In the genomic region with DNA sequence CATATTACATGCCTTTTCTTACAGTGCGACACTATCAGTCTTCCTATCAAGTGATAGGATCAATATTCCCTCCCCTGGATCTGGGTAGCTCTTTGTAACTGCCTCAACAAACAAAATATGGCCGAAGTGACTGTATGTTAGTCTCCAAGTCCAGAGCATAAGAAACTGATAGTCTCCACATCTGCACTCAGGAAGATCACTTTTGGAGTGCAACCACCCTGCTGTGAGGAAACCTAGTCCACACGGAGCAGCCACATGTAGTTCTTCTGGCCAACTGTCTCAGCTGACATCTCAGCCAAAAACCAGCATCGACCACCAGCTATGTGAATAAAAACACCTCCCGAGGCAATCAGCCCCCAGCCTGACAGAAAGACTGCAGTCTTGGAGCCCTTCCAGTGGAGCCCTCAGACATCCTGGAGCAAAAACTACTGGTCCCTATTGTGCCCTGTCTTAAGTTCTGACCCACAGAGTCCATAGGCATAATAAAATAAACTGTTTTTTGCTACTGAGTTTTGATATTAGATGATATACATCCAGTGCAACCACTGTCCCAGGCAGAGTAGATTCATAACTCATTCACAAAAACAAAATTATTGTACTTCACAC, we compare ENCODE assay signal across 1 cellular context.
TF ChIP-seq lines count a peak whose summit lies in the region.

No MANE protein-coding gene starts in this region.

TF ChIP-seq in GM23338, 12 proteins besides CTCF, POLR2A, EP300 and RAD21:
- TF ChIP-seq, protein P1, sequence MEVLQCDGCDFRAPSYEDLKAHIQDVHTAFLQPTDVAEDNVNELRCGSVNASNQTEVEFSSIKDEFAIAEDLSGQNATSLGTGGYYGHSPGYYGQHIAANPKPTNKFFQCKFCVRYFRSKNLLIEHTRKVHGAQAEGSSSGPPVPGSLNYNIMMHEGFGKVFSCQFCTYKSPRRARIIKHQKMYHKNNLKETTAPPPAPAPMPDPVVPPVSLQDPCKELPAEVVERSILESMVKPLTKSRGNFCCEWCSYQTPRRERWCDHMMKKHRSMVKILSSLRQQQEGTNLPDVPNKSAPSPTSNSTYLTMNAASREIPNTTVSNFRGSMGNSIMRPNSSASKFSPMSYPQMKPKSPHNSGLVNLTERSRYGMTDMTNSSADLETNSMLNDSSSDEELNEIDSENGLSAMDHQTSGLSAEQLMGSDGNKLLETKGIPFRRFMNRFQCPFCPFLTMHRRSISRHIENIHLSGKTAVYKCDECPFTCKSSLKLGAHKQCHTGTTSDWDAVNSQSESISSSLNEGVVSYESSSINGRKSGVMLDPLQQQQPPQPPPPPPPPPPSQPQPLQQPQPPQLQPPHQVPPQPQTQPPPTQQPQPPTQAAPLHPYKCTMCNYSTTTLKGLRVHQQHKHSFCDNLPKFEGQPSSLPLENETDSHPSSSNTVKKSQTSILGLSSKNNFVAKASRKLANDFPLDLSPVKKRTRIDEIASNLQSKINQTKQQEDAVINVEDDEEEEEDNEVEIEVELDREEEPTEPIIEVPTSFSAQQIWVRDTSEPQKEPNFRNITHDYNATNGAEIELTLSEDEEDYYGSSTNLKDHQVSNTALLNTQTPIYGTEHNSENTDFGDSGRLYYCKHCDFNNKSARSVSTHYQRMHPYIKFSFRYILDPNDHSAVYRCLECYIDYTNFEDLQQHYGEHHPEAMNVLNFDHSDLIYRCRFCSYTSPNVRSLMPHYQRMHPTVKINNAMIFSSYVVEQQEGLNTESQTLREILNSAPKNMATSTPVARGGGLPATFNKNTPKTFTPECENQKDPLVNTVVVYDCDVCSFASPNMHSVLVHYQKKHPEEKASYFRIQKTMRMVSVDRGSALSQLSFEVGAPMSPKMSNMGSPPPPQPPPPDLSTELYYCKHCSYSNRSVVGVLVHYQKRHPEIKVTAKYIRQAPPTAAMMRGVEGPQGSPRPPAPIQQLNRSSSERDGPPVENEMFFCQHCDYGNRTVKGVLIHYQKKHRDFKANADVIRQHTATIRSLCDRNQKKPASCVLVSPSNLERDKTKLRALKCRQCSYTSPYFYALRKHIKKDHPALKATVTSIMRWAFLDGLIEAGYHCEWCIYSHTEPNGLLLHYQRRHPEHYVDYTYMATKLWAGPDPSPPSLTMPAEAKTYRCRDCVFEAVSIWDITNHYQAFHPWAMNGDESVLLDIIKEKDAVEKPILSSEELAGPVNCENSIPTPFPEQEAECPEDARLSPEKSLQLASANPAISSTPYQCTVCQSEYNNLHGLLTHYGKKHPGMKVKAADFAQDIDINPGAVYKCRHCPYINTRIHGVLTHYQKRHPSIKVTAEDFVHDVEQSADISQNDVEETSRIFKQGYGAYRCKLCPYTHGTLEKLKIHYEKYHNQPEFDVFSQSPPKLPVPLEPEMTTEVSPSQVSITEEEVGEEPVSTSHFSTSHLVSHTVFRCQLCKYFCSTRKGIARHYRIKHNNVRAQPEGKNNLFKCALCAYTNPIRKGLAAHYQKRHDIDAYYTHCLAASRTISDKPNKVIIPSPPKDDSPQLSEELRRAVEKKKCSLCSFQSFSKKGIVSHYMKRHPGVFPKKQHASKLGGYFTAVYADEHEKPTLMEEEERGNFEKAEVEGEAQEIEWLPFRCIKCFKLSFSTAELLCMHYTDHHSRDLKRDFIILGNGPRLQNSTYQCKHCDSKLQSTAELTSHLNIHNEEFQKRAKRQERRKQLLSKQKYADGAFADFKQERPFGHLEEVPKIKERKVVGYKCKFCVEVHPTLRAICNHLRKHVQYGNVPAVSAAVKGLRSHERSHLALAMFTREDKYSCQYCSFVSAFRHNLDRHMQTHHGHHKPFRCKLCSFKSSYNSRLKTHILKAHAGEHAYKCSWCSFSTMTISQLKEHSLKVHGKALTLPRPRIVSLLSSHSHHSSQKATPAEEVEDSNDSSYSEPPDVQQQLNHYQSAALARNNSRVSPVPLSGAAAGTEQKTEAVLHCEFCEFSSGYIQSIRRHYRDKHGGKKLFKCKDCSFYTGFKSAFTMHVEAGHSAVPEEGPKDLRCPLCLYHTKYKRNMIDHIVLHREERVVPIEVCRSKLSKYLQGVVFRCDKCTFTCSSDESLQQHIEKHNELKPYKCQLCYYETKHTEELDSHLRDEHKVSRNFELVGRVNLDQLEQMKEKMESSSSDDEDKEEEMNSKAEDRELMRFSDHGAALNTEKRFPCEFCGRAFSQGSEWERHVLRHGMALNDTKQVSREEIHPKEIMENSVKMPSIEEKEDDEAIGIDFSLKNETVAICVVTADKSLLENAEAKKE (CRISPR knock-in tag; IDR thresholded peaks at IDR 0.05), result no peak
- TF ChIP-seq NANOG (IDR thresholded peaks at IDR 0.05; ENCODE audit: borderline replicate concordance), result no peak
- TF ChIP-seq STAT1 (IDR thresholded peaks at IDR 0.05; ENCODE audit: unreplicated experiment), result no peak
- TF ChIP-seq POLR2AphosphoS5 (IDR thresholded peaks at IDR 0.05; ENCODE audit: low read depth), result no peak
- no peak for TF ChIP-seq JUNB (IDR thresholded peaks at IDR 0.05; ENCODE audit: unreplicated experiment)
- TF ChIP-seq EZH2phosphoT487 (IDR thresholded peaks at IDR 0.05; ENCODE audit: unreplicated experiment), result no peak
- no peak for TF ChIP-seq EZH2 (IDR thresholded peaks at IDR 0.05; ENCODE audit: low read depth, unreplicated experiment)
- TF ChIP-seq, protein P2, sequence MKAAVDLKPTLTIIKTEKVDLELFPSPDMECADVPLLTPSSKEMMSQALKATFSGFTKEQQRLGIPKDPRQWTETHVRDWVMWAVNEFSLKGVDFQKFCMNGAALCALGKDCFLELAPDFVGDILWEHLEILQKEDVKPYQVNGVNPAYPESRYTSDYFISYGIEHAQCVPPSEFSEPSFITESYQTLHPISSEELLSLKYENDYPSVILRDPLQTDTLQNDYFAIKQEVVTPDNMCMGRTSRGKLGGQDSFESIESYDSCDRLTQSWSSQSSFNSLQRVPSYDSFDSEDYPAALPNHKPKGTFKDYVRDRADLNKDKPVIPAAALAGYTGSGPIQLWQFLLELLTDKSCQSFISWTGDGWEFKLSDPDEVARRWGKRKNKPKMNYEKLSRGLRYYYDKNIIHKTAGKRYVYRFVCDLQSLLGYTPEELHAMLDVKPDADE (IDR thresholded peaks at IDR 0.05), result no peak
- TF ChIP-seq CREB1 (CRISPR knock-in tag; IDR thresholded peaks at IDR 0.05; ENCODE audit: low read depth), result no peak
- no peak for TF ChIP-seq ZNF331 (CRISPR knock-in tag; IDR thresholded peaks at IDR 0.05; ENCODE audit: low read depth)
- TF ChIP-seq REST (IDR thresholded peaks at IDR 0.05; ENCODE audit: unreplicated experiment), result no peak
- TF ChIP-seq ZNF114 (CRISPR knock-in tag; IDR thresholded peaks at IDR 0.05), result no peak
